ENCODE assay signal across 8 cellular contexts in genomic region chrX:12956704-12957541, GRCh38. TPM values are rescaled to one million over a fixed set of nuclear protein-coding genes. Genes with fewer than 3 reads are reported as not detected.
A peak's percentile ranks its signal among the peaks of the same experiment; 100 is the strongest.
DNase-seq lines count a peak whose midpoint lies in the region; ATAC-seq and TF ChIP-seq lines count a peak whose summit lies in the region.

No MANE protein-coding gene starts in this region.

- H3K27me3 Mint-ChIP-seq in Caco-2 (ENCODE audit: insufficient read depth, unreplicated experiment), result no peaks in the 10 kb centered on the region

- H3K9me3 ChIP-seq in Caco-2 (no peaks in the 10 kb centered on the region), ovary (no peaks in the 10 kb centered on the region)

- no peak for TF ChIP-seq POLR2A in ovary (IDR thresholded peaks at IDR 0.05)

- no peak for TF ChIP-seq EP300 in ovary (IDR thresholded peaks at IDR 0.05)

- no peaks in the 10 kb centered on the region for H3K4me1 Mint-ChIP-seq in Caco-2 (ENCODE audit: low read depth, unreplicated experiment)

- TF ChIP-seq CTCF in Caco-2 (IDR thresholded peaks at IDR 0.05; ENCODE audit: insufficient read depth in 1 of 2, low read depth in 1 of 2, low read length in 1 of 2, severe bottlenecking in 1 of 2, unreplicated experiment in 1 of 2) (no peak), ovary (IDR thresholded peaks at IDR 0.05) (no peak)

- 67 to 73% (median 70%) methylated on average over 9 of the region's 9 CpGs for WGBS in ovary, 3 donors

- H3K36me3 ChIP-seq in Caco-2 (ENCODE audit: control insufficient read depth, insufficient read depth, low read length), result no peaks in the 10 kb centered on the region
- no peaks in the 10 kb centered on the region for H3K36me3 ChIP-seq in ovary

- H3K9me3 Mint-ChIP-seq in Caco-2 (ENCODE audit: unreplicated experiment), result no peaks in the 10 kb centered on the region

- no peak overlapping the region for H3K4me3 Mint-ChIP-seq in Caco-2 (ENCODE audit: unreplicated experiment)

- POLR2A ChIA-PET in Caco-2 (lab: Charles Lee), result no interaction called here

- H3K27ac Mint-ChIP-seq in Caco-2 (ENCODE audit: unreplicated experiment), result peak overlapping the region; percentile 53

- no peaks in the 10 kb centered on the region for H3K36me3 Mint-ChIP-seq in Caco-2 (ENCODE audit: insufficient read depth, unreplicated experiment)

- CTCF ChIA-PET in Caco-2 (lab: Charles Lee), result interaction anchor here (0.7 kb wide), 1 partner anchor 177 kb away, joined by 3 read pairs; no protein-coding TSS in a partner anchor

- BruUV-seq in Caco-2 (replicated peaks; lab: Mats Ljungman, UMichigan), result no TSS peak

- intact Hi-C loops in Caco-2 (cut with micrococcal nuclease; ENCODE audit: unreplicated experiment), result no loop called here
- intact Hi-C loops in ovary (cut with DNase I), result no loop called here

- ATAC-seq in GM19455 (IDR thresholded peaks at IDR 0.05; ENCODE audit: unreplicated experiment) (peak; percentile 76), HG03442 (IDR thresholded peaks at IDR 0.05; ENCODE audit: unreplicated experiment) (peak; percentile 59)

- DNase-seq in Caco-2, result no peak
- peak; percentile 62 for DNase-seq in SKM-1 treated with dmso at 0.1 percent for 144 hours (lab: John Stamatoyannopoulos, UW; ENCODE audit: unreplicated experiment)
- DNase-seq in central memory CD4-positive, alpha-beta T cell, result peak; percentile 86
- peak; percentile 15 for DNase-seq in midbrain (lab: John Stamatoyannopoulos, UW)
- no peak for DNase-seq in ovary
- DNase-seq in Ammon's horn (ENCODE audit: low spot score), result no peak

- H3K27ac ChIP-seq in ovary, result no peak overlapping the region

- H3K4me3 ChIP-seq in Caco-2 (ENCODE audit: low read depth, low read length), result no peak overlapping the region
- H3K4me3 ChIP-seq in ovary, result no peak overlapping the region

- H3K27me3 ChIP-seq in Caco-2 (replicated peaks; ENCODE audit: control insufficient read depth, insufficient read depth, low read length) (no peaks in the 10 kb centered on the region), ovary (no peaks in the 10 kb centered on the region)

- 0 out of 2 replicates have a peak, but pooled peaks cover 6% of the 10 kb centered on the region for H3K4me1 ChIP-seq in Caco-2
- peaks cover 4% of the 10 kb centered on the region for H3K4me1 ChIP-seq in ovary (ENCODE audit: insufficient read depth)

RNA-seq across cellular contexts. Expression of gene TMSB4X, which starts 18.0 kb away (rescaled TPM):
- total RNA-seq in Caco-2 (2022) (1,007 and 1,095 TPM in 2 replicates), ovary (1,000 to 10,000 TPM; 1,993 to 2,559 (median 2,105) TPM)
- 1,000 to 10,000 TPM; 3,725 to 5,006 TPM for polyA plus RNA-seq in ovary

RNA-seq across cellular contexts. Expression of gene TLR8, which starts 50.5 kb away (rescaled TPM):
- total RNA-seq in Caco-2 (2022) (not detected in 2 replicates), ovary (1 to 10 TPM in 1 of 7 donors, under 1 TPM in 6; 0.23 to 2.5 (median 0.30) TPM)
- 1 to 10 TPM in 1 of 2 donors, under 1 TPM in 1; 0.18 to 2.1 TPM for polyA plus RNA-seq in ovary

Comparison
In these comparisons a context has a peak if more than half of its experiments do, and no peak if none do; other contexts are left out.
1. DNase-seq: peak in SKM-1 treated with dmso at 0.1 percent for 144 hours (single experiment), central memory CD4-positive, alpha-beta T cell (single experiment) and midbrain (single experiment); none in Caco-2 (0 of 2), ovary (0 of 5) and Ammon's horn (single experiment).